Comparison of ENCODE assay signal across 10 cellular contexts in genomic region chr13:21033224-21033855, GRCh38. TPM values are rescaled to one million over a fixed set of nuclear protein-coding genes. Genes with fewer than 3 reads are reported as not detected.
DNase-seq lines count a peak whose midpoint lies in the region; ATAC-seq, FAIRE-seq and TF ChIP-seq lines count a peak whose summit lies in the region.
"Had no signal": no experiment of that assay in that cellular context is flagged by ENCODE, and none has a peak within 500 bp of the region (broad histone marks: within the 10 kb centered on the region; RNA-seq: fewer than 3 reads in every experiment).

No MANE protein-coding gene starts in this region.

- H3K9me3 ChIP-seq in mammary epithelial cell (replicated peaks; ENCODE audit: insufficient read depth, low read length) (no peaks in the 10 kb centered on the region), stomach (no peaks in the 10 kb centered on the region)

- TF ChIP-seq CTCF in mammary epithelial cell (conservative IDR thresholded peaks at IDR 0.05 in 1 of 2, IDR thresholded peaks at IDR 0.05 in 1 of 2; ENCODE audit: extremely low read depth in 1 of 2, insufficient read depth in 1 of 2, low read depth in 1 of 2, low read length in 2 of 2) (no peak), kidney epithelial cell (IDR thresholded peaks at IDR 0.05; ENCODE audit: insufficient read depth, low read length, poor library complexity, severe bottlenecking) (no peak), stomach (IDR thresholded peaks at IDR 0.05) (no peak)

- TF ChIP-seq EP300 in stomach (IDR thresholded peaks at IDR 0.05): peak; percentile 87

- no TSS peak for BruUV-seq in mammary epithelial cell (replicated peaks; lab: Mats Ljungman, UMichigan)

- H3K4me1 ChIP-seq in mammary epithelial cell (ENCODE audit: insufficient read depth, low read length) (peaks cover 23% of the 10 kb centered on the region), stomach (peaks cover 30 to 71% (median 45%) of the 10 kb centered on the region in 4 donors)

- ATAC-seq in HG02610 (IDR thresholded peaks at IDR 0.05; ENCODE audit: unreplicated experiment) (peak; percentile 57), GM18909 (IDR thresholded peaks at IDR 0.05; ENCODE audit: poor library complexity, unreplicated experiment) (no peak), HG03354 (IDR thresholded peaks at IDR 0.05; ENCODE audit: poor library complexity, severe bottlenecking, unreplicated experiment) (no peak)

- CTCF ChIA-PET in mammary epithelial cell (lab: Charles Lee; ENCODE audit: low non-redundant PET): no interaction called here

- H3K4me2 ChIP-seq in mammary epithelial cell (ENCODE audit: insufficient read depth, low read depth, low read length): peak overlapping the region; percentile 53

- H3K36me3 ChIP-seq in mammary epithelial cell (ENCODE audit: insufficient read depth, low read length): no peaks in the 10 kb centered on the region
- H3K36me3 ChIP-seq in kidney epithelial cell (ENCODE audit: control insufficient read depth, insufficient read depth, low read length): no peaks in the 10 kb centered on the region
- H3K36me3 ChIP-seq in stomach: no peaks in the 10 kb centered on the region

- WGBS in mammary epithelial cell (ENCODE audit: low coverage, missing lambda C conversion rate): 46% methylated on average over 8 of the region's 8 CpGs
- WGBS in stomach, 5 donors: 23 to 47% (median 34%) methylated on average over 8 of the region's 8 CpGs

- H2AFZ ChIP-seq in mammary epithelial cell (ENCODE audit: low read depth, low read length): no peak overlapping the region

- no peaks in the 10 kb centered on the region for H4K20me1 ChIP-seq in mammary epithelial cell (ENCODE audit: insufficient read depth, low read length)

- H3K79me2 ChIP-seq in mammary epithelial cell (ENCODE audit: insufficient read depth, low read length): peaks cover 95% of the 10 kb centered on the region

- intact Hi-C loops in mammary epithelial cell (cut with micrococcal nuclease) (no loop called here), stomach (cut with DNase I; ENCODE audit: low total_unique reads) (no loop called here)

- H3K4me3 ChIP-seq in mammary epithelial cell (replicated peaks in 1 of 3; ENCODE audit: insufficient read depth in 1 of 3, low read depth in 2 of 3, low read length in 3 of 3): no peak overlapping the region
- H3K4me3 ChIP-seq in kidney epithelial cell (ENCODE audit: low read depth, low read length): no peak overlapping the region
- peak overlapping the region in 1 of 4 donors; percentile 13 for H3K4me3 ChIP-seq in stomach

- dilution Hi-C loops in mammary epithelial cell (cut with HindIII; ENCODE audit: low sequenced_read_pairs): no loop called here

- peak overlapping the region; percentile 64 for H3K27ac ChIP-seq in mammary epithelial cell (ENCODE audit: insufficient read depth, low read depth, low read length)
- H3K27ac ChIP-seq in stomach: peak overlapping the region; percentile 57 to 91 (median 85)

- H3K9ac ChIP-seq in mammary epithelial cell (ENCODE audit: insufficient read depth, low read length): no peak overlapping the region

- no peaks in the 10 kb centered on the region for H3K27me3 ChIP-seq in mammary epithelial cell (ENCODE audit: insufficient read depth, low read length)
- no peaks in the 10 kb centered on the region for H3K27me3 ChIP-seq in kidney epithelial cell (ENCODE audit: control insufficient read depth, insufficient read depth, low read length)
- no peaks in the 10 kb centered on the region for H3K27me3 ChIP-seq in stomach

- in situ Hi-C loops in mammary epithelial cell (cut with MboI; ENCODE audit: low sequenced_read_pairs in 2 of 2): no loop called here

- FAIRE-seq in HTR-8/SVneo (lab: Jason Lieb, UNC): no peak

- TF ChIP-seq POLR2A in stomach (IDR thresholded peaks at IDR 0.05): no peak

- DNase-seq in mammary epithelial cell: peak; percentile 53
- DNase-seq in kidney epithelial cell (ENCODE audit: low read depth): peak; percentile 45
- peak; percentile 69 for DNase-seq in stomach
- no peak for DNase-seq in SHP77 (lab: John Stamatoyannopoulos, UW)
- DNase-seq in HTR-8/SVneo (ENCODE audit: insufficient read length, low spot score): no peak
- DNase-seq: erythroblast, H7 had no signal

RNA-seq across cellular contexts. Expression of gene LATS2, which starts 28.0 kb away (rescaled TPM):
- total RNA-seq in mammary epithelial cell (10 to 100 TPM; 18.0 to 19.8 TPM), kidney epithelial cell (20.2 and 26.7 TPM in 2 replicates), stomach (10 to 100 TPM in 3 of 5 donors, 1 to 10 TPM in 2; 4.7 to 21.4 (median 13.5) TPM)
- polyA plus RNA-seq in mammary epithelial cell (8.8 TPM), stomach (1 to 10 TPM; 3.4 to 6.7 (median 5.0) TPM)
- polyA minus RNA-seq in mammary epithelial cell: 10.9 TPM

Comparison
In these comparisons a context has a peak if more than half of its experiments do, and no peak if none do; other contexts are left out.
1. DNase-seq: peak in mammary epithelial cell (single experiment), kidney epithelial cell (single experiment) and stomach (single experiment); none in SHP77 (0 of 2) and HTR-8/SVneo (single experiment).